8 cellular contexts compared by ENCODE assay signal in the genomic region with DNA sequence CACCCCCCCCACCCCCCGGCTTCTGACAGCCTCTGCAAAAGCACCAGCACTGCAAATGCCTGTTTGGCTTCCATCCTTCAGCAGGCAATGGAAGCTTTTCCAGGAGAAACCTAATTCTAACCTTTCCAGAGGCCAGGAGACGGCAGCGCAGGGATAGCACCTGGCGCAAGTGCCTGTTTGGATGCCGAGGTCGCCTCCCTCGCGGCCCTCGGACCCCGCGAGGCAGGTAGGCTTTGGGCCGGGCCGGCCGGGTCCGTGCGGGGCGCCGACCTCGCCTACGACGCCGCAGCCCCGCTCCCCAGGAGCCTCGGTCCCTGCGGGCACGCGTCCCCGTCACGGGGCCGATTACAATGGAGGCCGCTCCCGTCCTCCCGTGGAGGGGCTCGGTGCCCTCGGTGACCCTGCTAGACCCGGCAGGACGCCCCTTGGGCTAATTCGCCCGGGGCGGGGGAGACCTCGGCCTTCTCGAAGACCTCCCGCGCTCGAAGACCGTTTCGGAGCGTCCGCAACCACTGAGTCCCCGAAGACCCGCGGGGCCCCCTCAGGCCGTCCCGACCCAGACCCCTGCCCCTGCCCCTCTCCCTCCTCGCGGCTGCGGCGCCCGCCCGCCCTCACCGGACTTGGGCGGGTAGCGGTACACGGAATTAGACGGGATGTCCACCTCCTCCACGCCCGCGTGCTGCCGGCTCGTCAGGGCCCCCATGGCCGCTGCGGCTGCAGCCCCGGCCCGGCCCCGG. TPM values are rescaled to one million over a fixed set of nuclear protein-coding genes. Genes with fewer than 3 reads are reported as not detected.
DNase-seq lines count a peak whose midpoint lies in the region; ATAC-seq lines count a peak whose summit lies in the region.

No MANE protein-coding gene starts in this region.

- H3K9me3 ChIP-seq in MG63 (no peaks in the 10 kb centered on the region), duodenal mucosa (ENCODE audit: control insufficient read depth in 1 of 2, low read length in 2 of 2) (no peaks in the 10 kb centered on the region)

- H3K9me3 Mint-ChIP-seq in natural killer cell treated with Interleukin-12 subunit alpha and Interleukin-12 subunit beta and Interleukin-15 and Interleukin-18, amount 100 ng/mL, for 72 hours: no peaks in the 10 kb centered on the region

- H3K27me3 Mint-ChIP-seq in natural killer cell treated with Interleukin-12 subunit alpha and Interleukin-12 subunit beta and Interleukin-15 and Interleukin-18, amount 100 ng/mL, for 72 hours: peaks cover 0 to 2% of the 10 kb centered on the region in 2 donors

- H3K4me3 ChIP-seq in MG63 (peak overlapping the region; percentile 22; the same call in 1 of the 2 replicates), duodenal mucosa (ENCODE audit: low read depth in 1 of 2, low read length in 2 of 2) (peak overlapping the region; percentile 57 to 69)

- no peak overlapping the region for H3K27ac ChIP-seq in duodenal mucosa (ENCODE audit: low read depth, low read length)

- peak overlapping the region; percentile 81 for H3K4me3 Mint-ChIP-seq in natural killer cell treated with Interleukin-12 subunit alpha and Interleukin-12 subunit beta and Interleukin-15 and Interleukin-18, amount 100 ng/mL, for 72 hours

- no peaks in the 10 kb centered on the region for H3K36me3 ChIP-seq in MG63
- no peaks in the 10 kb centered on the region for H3K36me3 ChIP-seq in duodenal mucosa (ENCODE audit: control insufficient read depth in 1 of 2, insufficient read depth in 2 of 2, low read length in 2 of 2)

- H3K27me3 ChIP-seq in MG63: peaks cover 41% of the 10 kb centered on the region
- no peaks in the 10 kb centered on the region for H3K27me3 ChIP-seq in duodenal mucosa (ENCODE audit: control insufficient read depth in 1 of 2, insufficient read depth in 2 of 2, low read length in 2 of 2)

- no peaks in the 10 kb centered on the region for H3K36me3 Mint-ChIP-seq in natural killer cell treated with Interleukin-12 subunit alpha and Interleukin-12 subunit beta and Interleukin-15 and Interleukin-18, amount 100 ng/mL, for 72 hours

- ATAC-seq in GM19397 (IDR thresholded peaks at IDR 0.05; ENCODE audit: unreplicated experiment) (peak; percentile 18), HG02938 (IDR thresholded peaks at IDR 0.05; ENCODE audit: unreplicated experiment) (no peak), GM21786 (IDR thresholded peaks at IDR 0.05; ENCODE audit: unreplicated experiment) (no peak)
- peak in 1 of 2 donors; percentile 10 for ATAC-seq in natural killer cell treated with Interleukin-12 subunit alpha and Interleukin-12 subunit beta and Interleukin-15 and Interleukin-18, amount 100 ng/mL, for 72 hours

- H3K27ac Mint-ChIP-seq in natural killer cell treated with Interleukin-12 subunit alpha and Interleukin-12 subunit beta and Interleukin-15 and Interleukin-18, amount 100 ng/mL, for 72 hours: peak overlapping the region; percentile 53 to 76

- H3K4me1 ChIP-seq in duodenal mucosa (ENCODE audit: control insufficient read depth in 1 of 2, insufficient read depth in 2 of 2, low read length in 2 of 2): peaks cover 7 to 20% of the 10 kb centered on the region in 2 donors

- H3K9ac ChIP-seq in duodenal mucosa (ENCODE audit: low read depth in 1 of 2, low read length in 2 of 2): peak overlapping the region; percentile 58 to 62

- DNase-seq in MG63: no peak
- no peak for DNase-seq in natural killer cell treated with Interleukin-12 subunit alpha and Interleukin-12 subunit beta and Interleukin-15 and Interleukin-18, amount 100 ng/mL, for 72 hours (ENCODE audit: low spot score)
- DNase-seq in NCI-H1105 (lab: John Stamatoyannopoulos, UW): no peak
- DNase-seq in stimulated activated CD4-positive, alpha-beta T cell treated with anti-CD3 and anti-CD28 coated beads, Interleukin-4, amount 100 ng/mL, for 1 hour: no peak

- peaks cover 30 to 31% of the 10 kb centered on the region in 2 donors for H3K4me1 Mint-ChIP-seq in natural killer cell treated with Interleukin-12 subunit alpha and Interleukin-12 subunit beta and Interleukin-15 and Interleukin-18, amount 100 ng/mL, for 72 hours (ENCODE audit: low read depth in 2 of 2)

RNA-seq across cellular contexts. Expression of a gene that starts 0.6 kb away (rescaled TPM):
- 0.40 and 0.94 TPM in 2 replicates for total RNA-seq in MG63 (2014; rRNA removed; shearing (Covaris generic); ENCODE audit: low replicate concordance)
- 100 to 1,000 TPM in 1 of 2 donors, 10 to 100 TPM in 1; 46.6 to 124 TPM for total RNA-seq in natural killer cell treated with Interleukin-12 subunit alpha and Interleukin-12 subunit beta and Interleukin-15 and Interleukin-18, amount 100 ng/mL, for 72 hours

RNA-seq across cellular contexts. Expression of a gene that starts 25.4 kb away (rescaled TPM):
- 1.2 and 7.0 TPM in 2 replicates for total RNA-seq in MG63 (2014; rRNA removed; shearing (Covaris generic); ENCODE audit: low replicate concordance)
- total RNA-seq in natural killer cell treated with Interleukin-12 subunit alpha and Interleukin-12 subunit beta and Interleukin-15 and Interleukin-18, amount 100 ng/mL, for 72 hours: 100 to 1,000 TPM; 216 to 262 TPM

Comparison
In these comparisons a context has a peak if more than half of its experiments do, and no peak if none do; other contexts are left out.
1. RNA of a gene that starts 0.6 kb away (total RNA-seq): 46.6 to 124 TPM in natural killer cell treated with Interleukin-12 subunit alpha and Interleukin-12 subunit beta and Interleukin-15 and Interleukin-18, amount 100 ng/mL, for 72 hours; 0.40 to 0.94 TPM in MG63; every median in the first group is over 10 times any median in the second.
2. RNA of a gene that starts 25.4 kb away (total RNA-seq): 216 to 262 TPM in natural killer cell treated with Interleukin-12 subunit alpha and Interleukin-12 subunit beta and Interleukin-15 and Interleukin-18, amount 100 ng/mL, for 72 hours; 1.2 to 7.0 TPM in MG63; every median in the first group is over 10 times any median in the second.